ENCODE assay signal across 2 cellular contexts in the genomic region with DNA sequence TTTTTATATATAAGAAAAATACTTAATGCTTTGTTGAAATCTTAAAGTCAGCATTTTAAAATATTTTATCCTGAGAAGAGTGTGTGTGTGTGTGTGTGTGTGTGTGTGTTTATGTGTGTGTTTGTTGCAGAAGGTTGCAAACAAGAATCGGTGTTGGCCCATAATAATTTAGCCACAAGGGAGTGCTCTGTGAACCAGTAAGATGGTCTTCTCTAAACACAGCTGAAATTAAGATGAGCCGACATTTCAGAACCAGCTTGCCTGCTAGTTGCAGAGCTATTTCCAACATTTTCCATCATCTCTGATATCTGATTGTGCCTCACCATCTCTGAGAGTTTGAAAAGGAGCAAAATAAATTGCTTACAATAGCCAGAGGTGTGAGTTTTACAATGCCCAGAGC.
TF ChIP-seq lines count a peak whose summit lies in the region.

No MANE protein-coding gene starts in this region.

TF ChIP-seq in IMR-90, 13 proteins besides CTCF, POLR2A, EP300 and RAD21:
- TF ChIP-seq BHLHE40 (IDR thresholded peaks at IDR 0.05; ENCODE audit: low read depth, low read length) (no peak), FOS (IDR thresholded peaks at IDR 0.05; ENCODE audit: low read depth, low read length) (no peak), MAZ (IDR thresholded peaks at IDR 0.05; ENCODE audit: borderline replicate concordance, low read depth, low read length) (no peak), SMC3 (IDR thresholded peaks at IDR 0.05; ENCODE audit: low read depth, low read length) (no peak), RFX5 (IDR thresholded peaks at IDR 0.05; ENCODE audit: low read depth, low read length) (no peak), MXI1 (IDR thresholded peaks at IDR 0.05; ENCODE audit: borderline replicate concordance, low read depth, low read length) (no peak), CEBPB (IDR thresholded peaks at IDR 0.05; ENCODE audit: low read depth, low read length) (no peak), NFE2L2 (IDR thresholded peaks at IDR 0.05; ENCODE audit: low read depth, low read length) (no peak), ELK1 (IDR thresholded peaks at IDR 0.05; ENCODE audit: borderline replicate concordance, low read depth, low read length) (no peak), CHD1 (IDR thresholded peaks at IDR 0.05; ENCODE audit: low read depth, low read length) (no peak)
TF ChIP-seq in IMR-90: peak in this region for 0.

TF ChIP-seq in GM12878, 131 proteins besides CTCF, POLR2A, EP300 and RAD21:
- TF ChIP-seq MTA3 (IDR thresholded peaks at IDR 0.05; ENCODE audit: borderline replicate concordance, low read length) (0 out of 2 replicates have a peak, but pooled peaks have one; percentile 9), BACH1 (IDR thresholded peaks at IDR 0.05; ENCODE audit: borderline replicate concordance) (no peak), ATF7 (IDR thresholded peaks at IDR 0.05; ENCODE audit: low read depth) (no peak), CHD2 (IDR thresholded peaks at IDR 0.05; ENCODE audit: borderline replicate concordance, low read depth, low read length) (no peak), CEBPB (IDR thresholded peaks at IDR 0.05; ENCODE audit: borderline replicate concordance in 1 of 2, low read depth in 2 of 2, low read length in 2 of 2) (peak in 1 of 2 experiments; percentile 13; a peak in 1 of 4 replicates), SMC3 (IDR thresholded peaks at IDR 0.05; ENCODE audit: borderline replicate concordance, low read length) (peak; percentile 52; the same call in 1 of the 2 replicates), SMARCA5 (IDR thresholded peaks at IDR 0.05) (peak; percentile 39; the same call in 1 of the 2 replicates), BHLHE40 (IDR thresholded peaks at IDR 0.05; ENCODE audit: borderline replicate concordance in 1 of 2, low read depth in 2 of 2, low read length in 1 of 2) (no peak)
- TF ChIP-seq, protein P1, sequence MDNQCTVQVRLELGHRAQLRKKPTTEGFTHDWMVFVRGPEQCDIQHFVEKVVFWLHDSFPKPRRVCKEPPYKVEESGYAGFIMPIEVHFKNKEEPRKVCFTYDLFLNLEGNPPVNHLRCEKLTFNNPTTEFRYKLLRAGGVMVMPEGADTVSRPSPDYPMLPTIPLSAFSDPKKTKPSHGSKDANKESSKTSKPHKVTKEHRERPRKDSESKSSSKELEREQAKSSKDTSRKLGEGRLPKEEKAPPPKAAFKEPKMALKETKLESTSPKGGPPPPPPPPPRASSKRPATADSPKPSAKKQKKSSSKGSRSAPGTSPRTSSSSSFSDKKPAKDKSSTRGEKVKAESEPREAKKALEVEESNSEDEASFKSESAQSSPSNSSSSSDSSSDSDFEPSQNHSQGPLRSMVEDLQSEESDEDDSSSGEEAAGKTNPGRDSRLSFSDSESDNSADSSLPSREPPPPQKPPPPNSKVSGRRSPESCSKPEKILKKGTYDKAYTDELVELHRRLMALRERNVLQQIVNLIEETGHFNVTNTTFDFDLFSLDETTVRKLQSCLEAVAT (IDR thresholded peaks at IDR 0.05), result 0 out of 2 replicates have a peak, but pooled peaks have one; percentile 36
- TF ChIP-seq, protein P2, sequence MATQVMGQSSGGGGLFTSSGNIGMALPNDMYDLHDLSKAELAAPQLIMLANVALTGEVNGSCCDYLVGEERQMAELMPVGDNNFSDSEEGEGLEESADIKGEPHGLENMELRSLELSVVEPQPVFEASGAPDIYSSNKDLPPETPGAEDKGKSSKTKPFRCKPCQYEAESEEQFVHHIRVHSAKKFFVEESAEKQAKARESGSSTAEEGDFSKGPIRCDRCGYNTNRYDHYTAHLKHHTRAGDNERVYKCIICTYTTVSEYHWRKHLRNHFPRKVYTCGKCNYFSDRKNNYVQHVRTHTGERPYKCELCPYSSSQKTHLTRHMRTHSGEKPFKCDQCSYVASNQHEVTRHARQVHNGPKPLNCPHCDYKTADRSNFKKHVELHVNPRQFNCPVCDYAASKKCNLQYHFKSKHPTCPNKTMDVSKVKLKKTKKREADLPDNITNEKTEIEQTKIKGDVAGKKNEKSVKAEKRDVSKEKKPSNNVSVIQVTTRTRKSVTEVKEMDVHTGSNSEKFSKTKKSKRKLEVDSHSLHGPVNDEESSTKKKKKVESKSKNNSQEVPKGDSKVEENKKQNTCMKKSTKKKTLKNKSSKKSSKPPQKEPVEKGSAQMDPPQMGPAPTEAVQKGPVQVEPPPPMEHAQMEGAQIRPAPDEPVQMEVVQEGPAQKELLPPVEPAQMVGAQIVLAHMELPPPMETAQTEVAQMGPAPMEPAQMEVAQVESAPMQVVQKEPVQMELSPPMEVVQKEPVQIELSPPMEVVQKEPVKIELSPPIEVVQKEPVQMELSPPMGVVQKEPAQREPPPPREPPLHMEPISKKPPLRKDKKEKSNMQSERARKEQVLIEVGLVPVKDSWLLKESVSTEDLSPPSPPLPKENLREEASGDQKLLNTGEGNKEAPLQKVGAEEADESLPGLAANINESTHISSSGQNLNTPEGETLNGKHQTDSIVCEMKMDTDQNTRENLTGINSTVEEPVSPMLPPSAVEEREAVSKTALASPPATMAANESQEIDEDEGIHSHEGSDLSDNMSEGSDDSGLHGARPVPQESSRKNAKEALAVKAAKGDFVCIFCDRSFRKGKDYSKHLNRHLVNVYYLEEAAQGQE (IDR thresholded peaks at IDR 0.05; ENCODE audit: low read depth, low read length), result no peak
